1 cellular context compared by ENCODE assay signal in genomic region chr14:49865431-49865859, GRCh38.
A peak's percentile ranks its signal among the peaks of the same experiment; 100 is the strongest.
TF ChIP-seq lines count a peak whose summit lies in the region.

No MANE protein-coding gene starts in this region.

TF ChIP-seq in IMR-90, 13 proteins besides CTCF, POLR2A, EP300 and RAD21:
- TF ChIP-seq SMC3 (IDR thresholded peaks at IDR 0.05; ENCODE audit: low read depth, low read length) (peak; percentile 92), MAZ (IDR thresholded peaks at IDR 0.05; ENCODE audit: borderline replicate concordance, low read depth, low read length) (0 out of 2 replicates have a peak, but pooled peaks have one; percentile 17), FOS (IDR thresholded peaks at IDR 0.05; ENCODE audit: low read depth, low read length) (no peak), CEBPB (IDR thresholded peaks at IDR 0.05; ENCODE audit: low read depth, low read length) (no peak), RFX5 (IDR thresholded peaks at IDR 0.05; ENCODE audit: low read depth, low read length) (no peak), ELK1 (IDR thresholded peaks at IDR 0.05; ENCODE audit: borderline replicate concordance, low read depth, low read length) (no peak)
